Comparison of ENCODE assay signal across 1 cellular context in the genomic region with DNA sequence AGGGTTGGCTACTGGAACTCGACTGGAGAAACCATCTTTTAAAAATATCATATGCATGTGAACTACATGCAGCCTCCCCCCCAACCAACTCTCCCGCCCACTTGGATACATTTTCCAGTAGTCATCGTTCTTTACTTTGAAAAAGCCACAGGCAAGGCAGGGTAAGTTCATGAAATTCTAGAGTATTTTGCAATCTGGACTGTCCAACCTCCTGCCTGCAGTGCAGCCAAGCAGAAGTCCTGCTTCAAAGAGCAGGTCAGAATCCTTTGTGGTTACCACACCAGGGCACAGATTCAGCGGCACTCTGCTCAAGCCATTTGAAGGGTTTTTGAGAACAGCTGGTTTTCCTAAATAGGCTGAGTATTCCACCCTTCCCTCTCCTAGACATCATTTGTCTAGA.
TF ChIP-seq lines count a peak whose summit lies in the region.

No MANE protein-coding gene starts in this region.

TF ChIP-seq in GM23338, 12 proteins besides CTCF, POLR2A, EP300 and RAD21 (continued from another document):
- TF ChIP-seq EZH2phosphoT487 (IDR thresholded peaks at IDR 0.05; ENCODE audit: unreplicated experiment): no peak
- TF ChIP-seq ZNF331 (CRISPR knock-in tag; IDR thresholded peaks at IDR 0.05; ENCODE audit: low read depth): no peak
- no peak for TF ChIP-seq STAT1 (IDR thresholded peaks at IDR 0.05; ENCODE audit: unreplicated experiment)
